In the genomic region with DNA sequence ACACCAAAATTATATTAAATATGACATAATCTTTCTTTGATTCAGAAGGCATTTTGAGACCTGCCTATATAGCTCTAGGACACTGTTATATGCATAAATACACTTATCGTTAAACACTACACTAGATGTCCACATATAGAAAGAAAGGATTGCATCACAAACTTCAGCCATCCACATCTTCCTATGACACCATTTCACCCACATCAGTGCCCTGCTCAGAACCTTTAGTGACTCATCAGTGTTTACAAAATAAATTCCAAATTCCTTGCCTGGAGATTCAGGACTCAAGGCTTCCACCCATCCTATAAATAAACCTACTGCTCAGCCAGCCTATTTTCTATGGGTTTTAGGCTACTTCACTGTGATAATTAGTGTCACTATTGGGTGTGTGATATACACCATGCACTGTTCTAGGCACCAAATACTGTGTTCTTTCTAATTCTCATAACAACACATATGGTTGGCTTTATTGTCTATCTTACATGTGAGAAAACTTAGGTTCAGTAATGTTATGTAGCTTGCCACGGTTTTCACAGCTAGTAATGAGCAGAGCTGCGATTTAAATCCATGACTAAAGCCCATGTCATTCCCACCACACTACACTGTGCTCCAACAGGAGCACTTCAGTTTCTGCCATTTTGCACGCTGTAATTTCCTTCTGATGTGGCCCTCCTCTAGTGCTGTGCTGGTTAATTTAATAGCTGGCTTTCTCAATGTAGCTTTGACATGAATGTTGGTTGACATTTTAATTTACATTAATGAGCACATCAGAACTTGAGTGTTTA, we compare ENCODE assay signal across 11 cellular contexts.
DNase-seq lines count a peak whose midpoint lies in the region.
"Had no signal": no experiment of that assay in that cellular context is flagged by ENCODE, and none has a peak within 500 bp of the region (broad histone marks: within the 10 kb centered on the region; RNA-seq: fewer than 3 reads in every experiment).

No MANE protein-coding gene starts in this region.

- peak; percentile 65 for DNase-seq in AG08396 (ENCODE audit: low spot score)
- DNase-seq in HT-29 (ENCODE audit: low spot score), result peak; percentile 17
- peak; percentile 90 for DNase-seq in amniotic epithelial cell (ENCODE audit: low read depth)
- peak; percentile 22 for DNase-seq in glomerular visceral epithelial cell (ENCODE audit: extremely low spot score)
- no peak for DNase-seq in NK-92 (lab: John Stamatoyannopoulos, UW; ENCODE audit: unreplicated experiment)
- no peak for DNase-seq in GF-D8 (lab: John Stamatoyannopoulos, UW)
- no peak for DNase-seq in nucleus accumbens (lab: John Stamatoyannopoulos, UW)
- DNase-seq in activated CD4-positive, CD25-positive, alpha-beta regulatory T cell (lab: John Stamatoyannopoulos, UW), result no peak
- DNase-seq: CD4-positive, CD25-positive, alpha-beta regulatory T cell; heart right ventricle; NCI-H1436 had no signal

Comparison
In these comparisons a context has a peak if more than half of its experiments do, and no peak if none do; other contexts are left out.
1. DNase-seq: peak in AG08396 (single experiment), HT-29 (single experiment), amniotic epithelial cell (single experiment) and glomerular visceral epithelial cell (single experiment); none in NK-92 (single experiment), GF-D8 (single experiment), nucleus accumbens (0 of 56) and activated CD4-positive, CD25-positive, alpha-beta regulatory T cell (0 of 4).